29 cellular contexts compared by ENCODE assay signal in genomic region chr12:60834806-60835205, GRCh38.
"Had no signal": no experiment of that assay in that cellular context is flagged by ENCODE, and none has a peak within 500 bp of the region (broad histone marks: within the 10 kb centered on the region; RNA-seq: fewer than 3 reads in every experiment).

No MANE protein-coding gene starts in this region.

- H3K4me1 Mint-ChIP-seq: activated CD4-positive, alpha-beta T cell treated with anti-CD3 and anti-CD28 coated beads for 36 hours; activated CD4-positive, alpha-beta T cell treated with anti-CD3 and anti-CD28 coated beads, Interleukin-2, amount 10 ng/mL, durations not matched to agents 24 days and 14 days; activated CD8-positive, alpha-beta memory T cell treated with anti-CD3 and anti-CD28 coated beads, Interleukin-2, amount 10 ng/mL, durations not matched to agents 7 days and 5 days; activated naive CD4-positive, alpha-beta T cell treated with anti-CD3 and anti-CD28 coated beads, Interleukin-2, amount 10 ng/mL, durations not matched to agents 7 days and 5 days; activated naive CD8-positive, alpha-beta T cell treated with anti-CD3 and anti-CD28 coated beads, Interleukin-2, amount 10 ng/mL, durations not matched to agents 7 days and 5 days; brain; central memory CD8-positive, alpha-beta T cell; endodermal cell; T-cell had no signal

- H3K27me3 Mint-ChIP-seq: activated CD4-positive, alpha-beta memory T cell treated with anti-CD3 and anti-CD28 coated beads for 36 hours; activated CD4-positive, alpha-beta T cell treated with anti-CD3 and anti-CD28 coated beads for 36 hours; activated CD4-positive, alpha-beta T cell treated with anti-CD3 and anti-CD28 coated beads, Interleukin-2, amount 10 ng/mL, durations not matched to agents 24 days and 14 days; activated CD8-positive, alpha-beta memory T cell treated with anti-CD3 and anti-CD28 coated beads, Interleukin-2, amount 10 ng/mL, durations not matched to agents 7 days and 5 days; activated naive CD4-positive, alpha-beta T cell treated with anti-CD3 and anti-CD28 coated beads, Interleukin-2, amount 10 ng/mL, durations not matched to agents 7 days and 5 days; activated naive CD8-positive, alpha-beta T cell treated with anti-CD3 and anti-CD28 coated beads, Interleukin-2, amount 10 ng/mL, durations not matched to agents 7 days and 5 days; brain; central memory CD8-positive, alpha-beta T cell; dendritic cell treated with granulocyte-macrophage colony-stimulating factor and Interleukin-4, amounts not matched to agents 40 ng/mL and 50 ng/mL, for 4 days; T-cell had no signal

- H3K4me3 Mint-ChIP-seq: activated CD4-positive, alpha-beta memory T cell treated with anti-CD3 and anti-CD28 coated beads for 36 hours; activated CD4-positive, alpha-beta T cell treated with anti-CD3 and anti-CD28 coated beads for 36 hours; activated CD4-positive, alpha-beta T cell treated with anti-CD3 and anti-CD28 coated beads, Interleukin-2, amount 10 ng/mL, durations not matched to agents 24 days and 14 days; activated CD8-positive, alpha-beta memory T cell treated with anti-CD3 and anti-CD28 coated beads, Interleukin-2, amount 10 ng/mL, durations not matched to agents 7 days and 5 days; activated CD8-positive, alpha-beta T cell treated with anti-CD3 and anti-CD28 coated beads, Interleukin-2, amount 10 ng/mL, durations not matched to agents 7 days and 5 days; activated naive CD4-positive, alpha-beta T cell treated with anti-CD3 and anti-CD28 coated beads, Interleukin-2, amount 10 ng/mL, durations not matched to agents 7 days and 5 days; activated naive CD8-positive, alpha-beta T cell treated with anti-CD3 and anti-CD28 coated beads, Interleukin-2, amount 10 ng/mL, durations not matched to agents 7 days and 5 days; activated T-helper 1 cell treated with anti-CD3 and anti-CD28 coated beads, Interleukin-12 subunit alpha, Interleukin-12 subunit beta, Interleukin-2, Interleukin-4 antibody, amounts not matched to agents 30 ng/mL and 10 ng/mL and 1 ng/mL, durations not matched to agents 14 hours and 24 hours and 36 hours; brain; central memory CD8-positive, alpha-beta T cell; dendritic cell treated with granulocyte-macrophage colony-stimulating factor and Interleukin-4, amounts not matched to agents 40 ng/mL and 50 ng/mL, for 4 days; endodermal cell; T-cell; T-helper 1 cell treated with Interleukin-12 subunit alpha and Interleukin-12 subunit beta and Interleukin-4 antibody, amounts not matched to agents 30 μg/mL and 1 μg/mL, for 36 hours had no signal

- H3K9me3 Mint-ChIP-seq: activated CD4-positive, alpha-beta T cell treated with anti-CD3 and anti-CD28 coated beads, Interleukin-2, amount 10 ng/mL, durations not matched to agents 24 days and 14 days; activated naive CD4-positive, alpha-beta T cell treated with anti-CD3 and anti-CD28 coated beads, Interleukin-2, amount 10 ng/mL, durations not matched to agents 7 days and 5 days; activated naive CD8-positive, alpha-beta T cell treated with anti-CD3 and anti-CD28 coated beads, Interleukin-2, amount 10 ng/mL, durations not matched to agents 7 days and 5 days; activated T-helper 1 cell treated with anti-CD3 and anti-CD28 coated beads, Interleukin-12 subunit alpha, Interleukin-12 subunit beta, Interleukin-2, Interleukin-4 antibody, amounts not matched to agents 30 ng/mL and 10 ng/mL and 1 ng/mL, durations not matched to agents 14 hours and 24 hours and 36 hours; brain had no signal

- H3K36me3 Mint-ChIP-seq: activated CD4-positive, alpha-beta memory T cell treated with anti-CD3 and anti-CD28 coated beads for 36 hours; activated CD8-positive, alpha-beta memory T cell treated with anti-CD3 and anti-CD28 coated beads, Interleukin-2, amount 10 ng/mL, durations not matched to agents 7 days and 5 days; activated naive CD4-positive, alpha-beta T cell treated with anti-CD3 and anti-CD28 coated beads, Interleukin-2, amount 10 ng/mL, durations not matched to agents 7 days and 5 days; activated naive CD4-positive, alpha-beta T cell treated with anti-CD3 and anti-CD28 coated beads, Interleukin-2, amount 50 U/mL, for 72 hours; activated naive CD8-positive, alpha-beta T cell treated with anti-CD3 and anti-CD28 coated beads, Interleukin-2, amount 10 ng/mL, durations not matched to agents 7 days and 5 days; brain; T-cell had no signal

- ATAC-seq: activated CD4-positive, alpha-beta T cell treated with anti-CD3 and anti-CD28 coated beads for 36 hours; activated CD8-positive, alpha-beta memory T cell treated with anti-CD3 and anti-CD28 coated beads, Interleukin-2, amount 10 ng/mL, durations not matched to agents 7 days and 5 days; activated CD8-positive, alpha-beta T cell treated with anti-CD3 and anti-CD28 coated beads, Interleukin-2, amount 10 ng/mL, durations not matched to agents 7 days and 5 days; activated naive CD4-positive, alpha-beta T cell treated with anti-CD3 and anti-CD28 coated beads, Interleukin-2, amount 50 U/mL, for 72 hours; esophagus mucosa; T-cell had no signal

- H3K27ac Mint-ChIP-seq: activated CD4-positive, alpha-beta memory T cell treated with anti-CD3 and anti-CD28 coated beads for 36 hours; activated CD4-positive, alpha-beta T cell treated with anti-CD3 and anti-CD28 coated beads for 36 hours; activated CD4-positive, alpha-beta T cell treated with anti-CD3 and anti-CD28 coated beads, Interleukin-2, amount 10 ng/mL, durations not matched to agents 24 days and 14 days; activated CD8-positive, alpha-beta memory T cell treated with anti-CD3 and anti-CD28 coated beads, Interleukin-2, amount 10 ng/mL, durations not matched to agents 7 days and 5 days; activated CD8-positive, alpha-beta T cell treated with anti-CD3 and anti-CD28 coated beads, Interleukin-2, amount 10 ng/mL, durations not matched to agents 7 days and 5 days; activated naive CD4-positive, alpha-beta T cell treated with anti-CD3 and anti-CD28 coated beads, Interleukin-2, amount 10 ng/mL, durations not matched to agents 7 days and 5 days; activated naive CD4-positive, alpha-beta T cell treated with anti-CD3 and anti-CD28 coated beads, Interleukin-2, amount 50 U/mL, for 72 hours; activated naive CD8-positive, alpha-beta T cell treated with anti-CD3 and anti-CD28 coated beads, Interleukin-2, amount 10 ng/mL, durations not matched to agents 7 days and 5 days; activated T-helper 1 cell treated with anti-CD3 and anti-CD28 coated beads, Interleukin-12 subunit alpha, Interleukin-12 subunit beta, Interleukin-2, Interleukin-4 antibody, amounts not matched to agents 30 ng/mL and 10 ng/mL and 1 ng/mL, durations not matched to agents 14 hours and 24 hours and 36 hours; activated T-helper 2 cell treated with anti-CD3 and anti-CD28 coated beads, Interferon-gamma antibody, Interleukin-2, Interleukin-4, amounts not matched to agents 10 μg/mL and 5 μg/mL and 100 μg/mL, durations not matched to agents 14 hours and 24 hours and 36 hours; brain; dendritic cell treated with granulocyte-macrophage colony-stimulating factor and Interleukin-4, amounts not matched to agents 40 ng/mL and 50 ng/mL, for 4 days; endodermal cell; T-cell; T-helper 1 cell treated with Interleukin-12 subunit alpha and Interleukin-12 subunit beta and Interleukin-4 antibody, amounts not matched to agents 30 μg/mL and 1 μg/mL, for 36 hours had no signal

- DNase-seq: activated CD4-positive, alpha-beta memory T cell treated with anti-CD3 and anti-CD28 coated beads for 36 hours; activated CD4-positive, alpha-beta T cell treated with anti-CD3 and anti-CD28 coated beads for 36 hours; activated CD4-positive, alpha-beta T cell treated with anti-CD3 and anti-CD28 coated beads, Interleukin-2, amount 10 ng/mL, durations not matched to agents 24 days and 14 days; activated CD4-positive, CD25-positive, alpha-beta regulatory T cell; activated CD4-positive, CD25-positive, alpha-beta regulatory T cell treated with anti-CD3 and anti-CD28 coated beads, Interleukin-2, amount 50 U/mL, for 72 hours; activated CD8-positive, alpha-beta memory T cell treated with anti-CD3 and anti-CD28 coated beads, Interleukin-2, amount 10 ng/mL, durations not matched to agents 7 days and 5 days; activated CD8-positive, alpha-beta memory T cell treated with anti-CD3 and anti-CD28 coated beads, Interleukin-2, amount 50 U/mL, for 4 hours; activated CD8-positive, alpha-beta T cell treated with anti-CD3 and anti-CD28 coated beads, Interleukin-2, amount 10 ng/mL, durations not matched to agents 7 days and 5 days; activated effector memory CD4-positive, alpha-beta T cell treated with anti-CD3 and anti-CD28 coated beads, Interleukin-2, amount 50 U/mL, for 16 hours; activated naive CD4-positive, alpha-beta T cell treated with anti-CD3 and anti-CD28 coated beads, Interleukin-2, amount 10 ng/mL, durations not matched to agents 7 days and 5 days; activated naive CD8-positive, alpha-beta T cell treated with anti-CD3 and anti-CD28 coated beads, Interleukin-2, amount 10 ng/mL, durations not matched to agents 7 days and 5 days; activated T-cell treated with anti-CD3 and anti-CD28 coated beads, Interleukin-2, amount 50 U/mL, for 1 hour; activated T-cell treated with anti-CD3 and anti-CD28 coated beads, Interleukin-2, amount 50 U/mL, for 48 hours; dorsolateral prefrontal cortex; effector memory CD4-positive, alpha-beta T cell; endodermal cell; foreskin fibroblast; SW 1271; T-cell; T1000; WERI-Rb-1 had no signal
